15 cellular contexts compared by ENCODE assay signal in genomic region chr17:65565559-65565958, GRCh38. TPM values are rescaled to one million over a fixed set of nuclear protein-coding genes. Genes with fewer than 3 reads are reported as not detected.
DNase-seq lines count a peak whose midpoint lies in the region; ATAC-seq, FAIRE-seq and TF ChIP-seq lines count a peak whose summit lies in the region.
"Had no signal": no experiment of that assay in that cellular context is flagged by ENCODE, and none has a peak within 500 bp of the region (broad histone marks: within the 10 kb centered on the region; RNA-seq: fewer than 3 reads in every experiment).

No MANE protein-coding gene starts in this region.

- 56% methylated on average over 4 of the region's 4 CpGs for WGBS in HepG2 (ENCODE audit: low lambda C conversion rate)
- WGBS in right lobe of liver (ENCODE audit: insufficient coverage, low coverage, low lambda C conversion rate, missing lambda C conversion rate) = 68% methylated on average over 3 of the region's 4 CpGs
- 92% methylated on average over 4 of the region's 4 CpGs for WGBS in esophagus muscularis mucosa
- 52 to 73% methylated on average over 4 of the region's 4 CpGs for WGBS in body of pancreas, 2 donors

- no peak for TF ChIP-seq RAD21 in HepG2 (CRISPR knock-in tag; IDR thresholded peaks at IDR 0.05)

- no peak for FAIRE-seq in HepG2 (lab: Jason Lieb, UNC)
- FAIRE-seq: A204.1, GM12892, RCC 7860 had no signal

- H3K9me3 ChIP-seq in HepG2 (ENCODE audit: low read length) (no peaks in the 10 kb centered on the region), right lobe of liver (no peaks in the 10 kb centered on the region), esophagus muscularis mucosa (no peaks in the 10 kb centered on the region), neuron (ENCODE audit: low read length) (no peaks in the 10 kb centered on the region), body of pancreas (no peaks in the 10 kb centered on the region)
- H3K9me3 ChIP-seq: MG63 had no signal

- peak overlapping the region; percentile 63; the same call in 1 of the 2 replicates for H3K9ac ChIP-seq in HepG2 (ENCODE audit: insufficient read depth, low read depth, low read length)

- DNase-seq in HepG2 (ENCODE audit: low spot score) (no peak), right lobe of liver (no peak), esophagus muscularis mucosa (ENCODE audit: extremely low spot score) (no peak), body of pancreas (no peak), GDM1 (lab: John Stamatoyannopoulos, UW) (no peak), sciatic nerve (ENCODE audit: low spot score) (no peak)
- no peak for DNase-seq in activated CD4-positive, alpha-beta memory T cell treated with anti-CD3 and anti-CD28 coated beads for 36 hours
- DNase-seq: GF-D8, HFFc6, MG63, NCI-H226 had no signal

- no peak overlapping the region for H2AFZ ChIP-seq in HepG2 (ENCODE audit: low read length)
- peak overlapping the region; percentile 34 for H2AFZ ChIP-seq in neuron (ENCODE audit: low read depth, low read length)

- no TSS peak for BruUV-seq in HepG2 (replicated peaks; lab: Mats Ljungman, UMichigan)

- no peak for TF ChIP-seq CTCF in HepG2 (CRISPR knock-in tag; IDR thresholded peaks at IDR 0.05)
- TF ChIP-seq CTCF in right lobe of liver (IDR thresholded peaks at IDR 0.05) = no peak
- TF ChIP-seq CTCF in esophagus muscularis mucosa (IDR thresholded peaks at IDR 0.05) = no peak
- no peak for TF ChIP-seq CTCF in body of pancreas (IDR thresholded peaks at IDR 0.05)

- H3K27me3 ChIP-seq in HepG2 (ENCODE audit: control insufficient read depth in 1 of 2, insufficient read depth in 2 of 2, low read length in 2 of 2) (no peaks in the 10 kb centered on the region), right lobe of liver (no peaks in the 10 kb centered on the region), esophagus muscularis mucosa (no peaks in the 10 kb centered on the region), neuron (ENCODE audit: insufficient read depth, low read length) (no peaks in the 10 kb centered on the region), body of pancreas (no peaks in the 10 kb centered on the region)
- H3K27me3 ChIP-seq: MG63 had no signal

- no peaks in the 10 kb centered on the region for H4K20me1 ChIP-seq in HepG2 (ENCODE audit: insufficient read depth, low read length)

- no peaks in the 10 kb centered on the region for H3K36me3 ChIP-seq in HepG2 (replicated peaks in 1 of 2; ENCODE audit: control insufficient read depth in 1 of 2, insufficient read depth in 2 of 2, low read length in 2 of 2)
- no peaks in the 10 kb centered on the region for H3K36me3 ChIP-seq in right lobe of liver
- H3K36me3 ChIP-seq in esophagus muscularis mucosa = no peaks in the 10 kb centered on the region
- H3K36me3 ChIP-seq in neuron (ENCODE audit: insufficient read depth, low read length) = no peaks in the 10 kb centered on the region
- no peaks in the 10 kb centered on the region for H3K36me3 ChIP-seq in body of pancreas (replicated peaks in 1 of 2; ENCODE audit: insufficient read depth in 1 of 2, low read depth in 2 of 2)
- H3K36me3 ChIP-seq: MG63 had no signal

- in situ Hi-C loops in HepG2 (cut with HindIII; ENCODE audit: extremely low pct_ligation_motif_present, low pct_unique_long_range_greater_than_20kb) = no loop called here

- H3K27me3 Mint-ChIP-seq in activated CD4-positive, alpha-beta memory T cell treated with anti-CD3 and anti-CD28 coated beads for 36 hours = no peaks in the 10 kb centered on the region

- H3K36me3 Mint-ChIP-seq in activated CD4-positive, alpha-beta memory T cell treated with anti-CD3 and anti-CD28 coated beads for 36 hours = peaks cover 1% of the 10 kb centered on the region

- no peaks in the 10 kb centered on the region for H3K79me2 ChIP-seq in HepG2 (ENCODE audit: insufficient read depth, low read length)

- peak overlapping the region in 1 of 3 experiments; percentile 21; a peak in 1 of 6 replicates for H3K4me3 ChIP-seq in HepG2 (replicated peaks in 1 of 3; ENCODE audit: insufficient read depth in 1 of 3, low read depth in 2 of 3, low read length in 3 of 3)
- H3K4me3 ChIP-seq in right lobe of liver = no peak overlapping the region
- H3K4me3 ChIP-seq in esophagus muscularis mucosa = no peak overlapping the region
- H3K4me3 ChIP-seq in neuron (ENCODE audit: low read length) = no peak overlapping the region
- H3K4me3 ChIP-seq in body of pancreas = no peak overlapping the region
- H3K4me3 ChIP-seq: MG63 had no signal

- intact Hi-C loops in HepG2 (cut with micrococcal nuclease; ENCODE audit: unreplicated experiment) (no loop called here), right lobe of liver (cut with DNase I) (no loop called here), esophagus muscularis mucosa (cut with DNase I) (loop anchor here (10.0 kb wide), 1 partner anchor 229 kb away; no protein-coding TSS in a partner anchor), body of pancreas (cut with DNase I) (no loop called here), sciatic nerve (cut with DNase I) (no loop called here)
- intact Hi-C loops in activated CD4-positive, alpha-beta memory T cell treated with anti-CD3 and anti-CD28 coated beads for 36 hours (cut with micrococcal nuclease) = no loop called here

- H3K27ac ChIP-seq in HepG2 (ENCODE audit: extremely low read length, insufficient read depth, low read length) (peak overlapping the region; percentile 64), right lobe of liver (no peak overlapping the region), esophagus muscularis mucosa (replicated peaks in 1 of 4) (peak overlapping the region in 3 of 4 donors; percentile 70 to 81 (median 79)), body of pancreas (no peak overlapping the region)

- no peak overlapping the region for H3K27ac Mint-ChIP-seq in activated CD4-positive, alpha-beta memory T cell treated with anti-CD3 and anti-CD28 coated beads for 36 hours
- H3K27ac Mint-ChIP-seq: HFFc6 had no signal

- ATAC-seq in HepG2 (no peak), right lobe of liver (no peak), body of pancreas (no peak), sciatic nerve (no peak)

- peak overlapping the region; percentile 83 for H3K4me2 ChIP-seq in HepG2 (ENCODE audit: low read depth, low read length)

- no peaks in the 10 kb centered on the region for H3K9me3 Mint-ChIP-seq in activated CD4-positive, alpha-beta memory T cell treated with anti-CD3 and anti-CD28 coated beads for 36 hours
- H3K9me3 Mint-ChIP-seq: HFFc6 had no signal

- no peak for TF ChIP-seq POLR2A in HepG2 (IDR thresholded peaks at IDR 0.05; ENCODE audit: insufficient read depth in 1 of 2, low read depth in 2 of 2, low read length in 2 of 2)
- no peak for TF ChIP-seq POLR2A in right lobe of liver (IDR thresholded peaks at IDR 0.05)
- no peak for TF ChIP-seq POLR2A in esophagus muscularis mucosa (IDR thresholded peaks at IDR 0.05; ENCODE audit: low read depth)
- TF ChIP-seq POLR2A in body of pancreas (IDR thresholded peaks at IDR 0.05) = no peak

- H3K4me1 ChIP-seq in HepG2 (ENCODE audit: insufficient read depth, low read length) (peaks cover 44% of the 10 kb centered on the region), right lobe of liver (peaks cover 0 to 6% (median 0%) of the 10 kb centered on the region in 4 donors), esophagus muscularis mucosa (peaks cover 19 to 38% (median 27%) of the 10 kb centered on the region in 4 donors), neuron (ENCODE audit: insufficient read depth, low read length) (peaks cover 26% of the 10 kb centered on the region), body of pancreas (peaks cover 23% of the 10 kb centered on the region)

- CTCF ChIA-PET in HepG2 (lab: Yijun Ruan, JAX; ENCODE audit: low intra/inter-chr PET ratio, low total read pairs) = no interaction called here
- CTCF ChIA-PET in activated CD4-positive, alpha-beta memory T cell treated with anti-CD3 and anti-CD28 coated beads for 36 hours (lab: Charles Lee) = no interaction called here

- POLR2A ChIA-PET in HepG2 (lab: Yijun Ruan, JAX) = no interaction called here
- POLR2A ChIA-PET in activated CD4-positive, alpha-beta memory T cell treated with anti-CD3 and anti-CD28 coated beads for 36 hours (lab: Charles Lee) = no interaction called here

- peaks cover 15% of the 10 kb centered on the region for H3K4me1 Mint-ChIP-seq in activated CD4-positive, alpha-beta memory T cell treated with anti-CD3 and anti-CD28 coated beads for 36 hours (ENCODE audit: low read depth)

- TF ChIP-seq EP300 in HepG2 (IDR thresholded peaks at IDR 0.05; ENCODE audit: low read depth in 2 of 2, low read length in 2 of 2) (no peak), HepG2 (CRISPR knock-in tag; IDR thresholded peaks at IDR 0.05; ENCODE audit: borderline replicate concordance) (no peak), esophagus muscularis mucosa (IDR thresholded peaks at IDR 0.05) (no peak)

- no peak overlapping the region for H3K4me3 Mint-ChIP-seq in activated CD4-positive, alpha-beta memory T cell treated with anti-CD3 and anti-CD28 coated beads for 36 hours
- H3K4me3 Mint-ChIP-seq: HFFc6 had no signal

TF ChIP-seq in HepG2, 621 proteins besides CTCF, POLR2A, EP300 and RAD21 (continues in another document):
- TF ChIP-seq TARDBP (CRISPR knock-in tag; IDR thresholded peaks at IDR 0.05) = no peak

RNA-seq across cellular contexts. Expression of gene AXIN2, which starts 4.1 kb away (rescaled TPM):
- 53.8 and 58.6 TPM in 2 replicates for total RNA-seq in HepG2 (2016; rRNA removed; fragmentation: Illumina TruSeq; extraction: Trizol)
- total RNA-seq in HepG2 (2016; cell fraction: cytosol; rRNA removed; fragmentation: Illumina TruSeq; extraction: Trizol; ENCODE audit: low read depth) = 12.0 and 13.7 TPM in 2 replicates
- 45.1 and 59.6 TPM in 2 replicates for total RNA-seq in HepG2 (2016; cell fraction: insoluble cytoplasmic fraction; rRNA removed; fragmentation: Illumina TruSeq; extraction: Trizol)
- 27.0 and 28.7 TPM in 2 replicates for total RNA-seq in HepG2 (2016; cell fraction: membrane; rRNA removed; fragmentation: Illumina TruSeq; extraction: Trizol)
- 79.3 and 81.9 TPM in 2 replicates for total RNA-seq in HepG2 (2016; cell fraction: nucleus; rRNA removed; fragmentation: Illumina TruSeq; extraction: Trizol)
- 55.0 and 63.4 TPM in 2 replicates for polyA plus RNA-seq in HepG2 (2011; rRNA removed)
- 29.9 and 39.9 TPM in 2 replicates for polyA plus RNA-seq in HepG2 (2011; cell fraction: cytosol; rRNA removed)
- 126 and 210 TPM in 2 replicates for polyA plus RNA-seq in HepG2 (2011; cell fraction: nucleus; rRNA removed)
- 55.5 and 56.3 TPM in 2 replicates for polyA plus RNA-seq in HepG2 (2012)
- 2.0 and 2.2 TPM in 2 replicates for polyA plus RNA-seq in HepG2 (2016; cell fraction: cytosol; fragmentation: Illumina TruSeq; extraction: Trizol; ENCODE audit: low read depth)
- 34.3 and 44.8 TPM in 2 replicates for polyA plus RNA-seq in HepG2 (2016; cell fraction: insoluble cytoplasmic fraction; fragmentation: Illumina TruSeq; extraction: Trizol; ENCODE audit: low read depth)
- 9.2 and 9.3 TPM in 2 replicates for polyA plus RNA-seq in HepG2 (2016; cell fraction: membrane; fragmentation: Illumina TruSeq; extraction: Trizol; ENCODE audit: low read depth)
- 115 and 117 TPM in 2 replicates for polyA plus RNA-seq in HepG2 (2016; cell fraction: nucleus; fragmentation: Illumina TruSeq; extraction: Trizol; ENCODE audit: insufficient read depth, low read depth)
- polyA minus RNA-seq in HepG2 (2011; rRNA and poly(A)+ RNA removed; ENCODE audit: low replicate concordance) = 0.09 and 105 TPM in 2 replicates
- polyA minus RNA-seq in HepG2 (2011; cell fraction: cytosol; rRNA and poly(A)+ RNA removed) = 43.2 and 45.6 TPM in 2 replicates
- polyA minus RNA-seq in HepG2 (2011; cell fraction: nucleus; rRNA and poly(A)+ RNA removed) = 175 and 211 TPM in 2 replicates
- total RNA-seq in right lobe of liver = 1 to 10 TPM; 1.0 to 2.4 (median 2.0) TPM
- total RNA-seq in esophagus muscularis mucosa = 10 to 100 TPM; 17.2 to 63.4 (median 49.3) TPM
- 10 to 100 TPM in 1 of 2 donors, 1 to 10 TPM in 1; 5.4 to 16.2 TPM for total RNA-seq in body of pancreas
- 1 to 10 TPM; 3.9 to 4.4 TPM for total RNA-seq in activated CD4-positive, alpha-beta memory T cell treated with anti-CD3 and anti-CD28 coated beads for 36 hours
- total RNA-seq in sciatic nerve = 18.0 TPM

Comparison
In these comparisons a context has a peak if more than half of its experiments do, and no peak if none do; other contexts are left out.
1. H3K27ac ChIP-seq: peak in HepG2 (single experiment) and esophagus muscularis mucosa (3 of 4); none in right lobe of liver (0 of 3) and body of pancreas (0 of 4).